9 cellular contexts compared by ENCODE assay signal in the genomic region with DNA sequence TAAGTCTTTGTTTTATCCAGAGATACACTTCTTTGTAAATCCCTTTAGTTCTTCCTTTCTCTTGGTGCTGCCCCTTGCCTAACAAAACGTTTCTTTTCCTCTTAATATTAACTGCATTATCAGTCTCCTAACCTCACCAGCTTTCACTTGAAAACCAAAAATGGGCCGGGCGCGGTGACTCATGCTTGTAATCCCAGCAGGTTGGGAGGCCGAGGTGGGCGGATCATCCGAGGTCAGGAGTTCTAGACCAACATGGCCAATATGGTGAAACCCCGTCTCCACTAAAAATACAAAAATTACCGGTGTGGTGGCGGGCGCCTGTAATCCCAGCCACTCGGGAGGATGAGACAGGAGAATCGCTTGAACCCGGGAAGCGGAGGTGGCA.
DNase-seq lines count a peak whose midpoint lies in the region; ATAC-seq, FAIRE-seq and TF ChIP-seq lines count a peak whose summit lies in the region.
"Had no signal": no experiment of that assay in that cellular context is flagged by ENCODE, and none has a peak within 500 bp of the region (broad histone marks: within the 10 kb centered on the region; RNA-seq: fewer than 3 reads in every experiment).

No MANE protein-coding gene starts in this region.

- CTCF ChIA-PET in A549 (lab: Yijun Ruan, JAX), result interaction anchor here (0.6 to 1.9 kb wide), 4 partner anchors 21 to 1440 kb away, joined by 3 to 7 read pairs (median 3); no protein-coding TSS in a partner anchor

- intact Hi-C loops in psoas muscle (cut with DNase I), result no loop called here

- no peaks in the 10 kb centered on the region for H3K9me3 ChIP-seq in A549
- H3K9me3 ChIP-seq in WERI-Rb-1 (ENCODE audit: severe bottlenecking), result no peaks in the 10 kb centered on the region
- no peaks in the 10 kb centered on the region for H3K9me3 ChIP-seq in psoas muscle

- 28% methylated on average over 14 of the region's 15 CpGs for WGBS in A549 (ENCODE audit: missing lambda C conversion rate)
- WGBS in psoas muscle, 3 donors, result 70 to 77% (median 71%) methylated on average over 15 of the region's 15 CpGs

- H3K27ac ChIP-seq in A549, result peak overlapping the region in 1 of 2 experiments; percentile 48; a peak in 1 of 6 replicates
- no peak overlapping the region for H3K27ac ChIP-seq in WERI-Rb-1
- H3K27ac ChIP-seq in psoas muscle, result no peak overlapping the region

- H3K27me3 ChIP-seq in WERI-Rb-1 (ENCODE audit: insufficient read depth, low read depth, severe bottlenecking), result no peaks in the 10 kb centered on the region
- peaks cover 0 to 3% (median 0%) of the 10 kb centered on the region in 3 donors for H3K27me3 ChIP-seq in psoas muscle (ENCODE audit: insufficient read depth in 3 of 3, low read length in 2 of 3)

- no peaks in the 10 kb centered on the region for H3K36me3 ChIP-seq in WERI-Rb-1
- H3K36me3 ChIP-seq in psoas muscle (ENCODE audit: insufficient read depth in 1 of 2, low read depth in 1 of 2), result no peaks in the 10 kb centered on the region

- TF ChIP-seq CTCF in A549 (IDR thresholded peaks at IDR 0.05) (no peak), WERI-Rb-1 (IDR thresholded peaks at IDR 0.05; ENCODE audit: low read depth, low read length) (no peak), psoas muscle (IDR thresholded peaks at IDR 0.05) (no peak)

- no peak for TF ChIP-seq POLR2A in A549 (IDR thresholded peaks at IDR 0.05; ENCODE audit: low read length)

- no peaks in the 10 kb centered on the region for H3K4me1 Mint-ChIP-seq in stimulated activated memory B cell treated with anti-CD40 and anti-IgM and Interleukin-4, amounts not matched to agents 10 μg/mL and 1 μg/mL and 100 μg/mL, for 72 hours

- H3K4me3 ChIP-seq in A549 (no peak overlapping the region), WERI-Rb-1 (ENCODE audit: low read depth, low read length) (peak overlapping the region; percentile 19), psoas muscle (no peak overlapping the region)

- H3K27ac Mint-ChIP-seq in stimulated activated memory B cell treated with anti-CD40 and anti-IgM and Interleukin-4, amounts not matched to agents 10 μg/mL and 1 μg/mL and 100 μg/mL, for 72 hours, result no peak overlapping the region
- H3K27ac Mint-ChIP-seq: activated naive CD8-positive, alpha-beta T cell had no signal

- POLR2A ChIA-PET in A549 (lab: Yijun Ruan, JAX), result no interaction called here

- DNase-seq in A549 (ENCODE audit: low read depth in 1 of 2, low spot score in 1 of 2) (peak; percentile 1 to 41), WERI-Rb-1 (peak; percentile 66), psoas muscle (no peak), NCI-H2171 (lab: John Stamatoyannopoulos, UW) (no peak)

- no peak for TF ChIP-seq EP300 in A549 (IDR thresholded peaks at IDR 0.05)

- no peak overlapping the region for H3K4me3 Mint-ChIP-seq in stimulated activated memory B cell treated with anti-CD40 and anti-IgM and Interleukin-4, amounts not matched to agents 10 μg/mL and 1 μg/mL and 100 μg/mL, for 72 hours
- H3K4me3 Mint-ChIP-seq: activated naive CD8-positive, alpha-beta T cell had no signal

- no peak for TF ChIP-seq RAD21 in A549 (conservative IDR thresholded peaks at IDR 0.05 in 1 of 2, IDR thresholded peaks at IDR 0.05 in 1 of 2)

- ATAC-seq in A549 (peak in 1 of 2 experiments; percentile 74; a peak in 4 of 6 replicates), GM19324 (IDR thresholded peaks at IDR 0.05; ENCODE audit: low FRiP score, unreplicated experiment) (peak; percentile 15), HG03280 (IDR thresholded peaks at IDR 0.05; ENCODE audit: unreplicated experiment) (peak; percentile 24), psoas muscle (no peak), GM19463 (IDR thresholded peaks at IDR 0.05; ENCODE audit: unreplicated experiment) (no peak)
- no peak for ATAC-seq in stimulated activated memory B cell treated with anti-CD40 and anti-IgM and Interleukin-4, amounts not matched to agents 10 μg/mL and 1 μg/mL and 100 μg/mL, for 72 hours

- H3K9me3 Mint-ChIP-seq in stimulated activated memory B cell treated with anti-CD40 and anti-IgM and Interleukin-4, amounts not matched to agents 10 μg/mL and 1 μg/mL and 100 μg/mL, for 72 hours, result no peaks in the 10 kb centered on the region

- H3K4me1 ChIP-seq in A549 (no peaks in the 10 kb centered on the region), psoas muscle (no peaks in the 10 kb centered on the region)

- H3K36me3 Mint-ChIP-seq in stimulated activated memory B cell treated with anti-CD40 and anti-IgM and Interleukin-4, amounts not matched to agents 10 μg/mL and 1 μg/mL and 100 μg/mL, for 72 hours, result no peaks in the 10 kb centered on the region
- H3K36me3 Mint-ChIP-seq: activated naive CD8-positive, alpha-beta T cell had no signal

- no peaks in the 10 kb centered on the region for H3K27me3 Mint-ChIP-seq in stimulated activated memory B cell treated with anti-CD40 and anti-IgM and Interleukin-4, amounts not matched to agents 10 μg/mL and 1 μg/mL and 100 μg/mL, for 72 hours
- H3K27me3 Mint-ChIP-seq: activated naive CD8-positive, alpha-beta T cell had no signal

- peak overlapping the region; percentile 58 for H3K4me2 ChIP-seq in A549

- no peak for FAIRE-seq in A549 (lab: Jason Lieb, UNC)

TF ChIP-seq in A549, 52 proteins besides CTCF, POLR2A, EP300 and RAD21:
- TF ChIP-seq, protein P1, sequence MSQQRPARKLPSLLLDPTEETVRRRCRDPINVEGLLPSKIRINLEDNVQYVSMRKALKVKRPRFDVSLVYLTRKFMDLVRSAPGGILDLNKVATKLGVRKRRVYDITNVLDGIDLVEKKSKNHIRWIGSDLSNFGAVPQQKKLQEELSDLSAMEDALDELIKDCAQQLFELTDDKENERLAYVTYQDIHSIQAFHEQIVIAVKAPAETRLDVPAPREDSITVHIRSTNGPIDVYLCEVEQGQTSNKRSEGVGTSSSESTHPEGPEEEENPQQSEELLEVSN (IDR thresholded peaks at IDR 0.05; ENCODE audit: borderline replicate concordance, low read depth), result no peak
- TF ChIP-seq FOSL2 (IDR thresholded peaks at IDR 0.05) (no peak), FOSL2 (CRISPR knock-in tag; IDR thresholded peaks at IDR 0.05) (peak; percentile 45)

Comparison
In these comparisons a context has a peak if more than half of its experiments do, and no peak if none do; other contexts are left out.
1. ATAC-seq: peak in GM19324 (single experiment) and HG03280 (single experiment); none in stimulated activated memory B cell treated with anti-CD40 and anti-IgM and Interleukin-4, amounts not matched to agents 10 μg/mL and 1 μg/mL and 100 μg/mL, for 72 hours (single experiment), psoas muscle (0 of 4) and GM19463 (single experiment).
2. DNase-seq: peak in A549 (2 of 2) and WERI-Rb-1 (single experiment); none in psoas muscle (0 of 2) and NCI-H2171 (single experiment).